In genomic region chr1:241518447-241519307, GRCh38 we compare ENCODE assay signal across 8 cellular contexts. TPM values are rescaled to one million over a fixed set of nuclear protein-coding genes. Genes with fewer than 3 reads are reported as not detected.
DNase-seq lines count a peak whose midpoint lies in the region; ATAC-seq and TF ChIP-seq lines count a peak whose summit lies in the region.

No MANE protein-coding gene starts in this region.

- no peaks in the 10 kb centered on the region for H3K9me3 Mint-ChIP-seq in MCF 10A (ENCODE audit: unreplicated experiment)

- in situ Hi-C loops in Panc1 (cut with HindIII; ENCODE audit: low pct_unique_long_range_greater_than_20kb, low sequenced_read_pairs): no loop called here

- H3K4me3 ChIP-seq in Panc1 (ENCODE audit: low read depth in 2 of 2, low read length in 2 of 2): peak overlapping the region; percentile 71 to 90

- POLR2A ChIA-PET in Panc1 (lab: Charles Lee) (no interaction called here), MCF 10A (lab: Yijun Ruan, JAX) (interaction anchor here (0.6 to 4.0 kb wide), 43 partner anchors 9 to 1735 kb away, joined by 3 to 53 read pairs (median 5); partner anchors contain the start of genes CEP170, CHML, EXO1 and KMO)

- peak overlapping the region; percentile 84 for H3K27ac ChIP-seq in Panc1 (ENCODE audit: low read length)

- H3K4me1 ChIP-seq in Panc1 (ENCODE audit: control insufficient read depth, insufficient read depth, low read length): peaks cover 12% of the 10 kb centered on the region

- H3K36me3 ChIP-seq in Panc1 (ENCODE audit: control insufficient read depth, insufficient read depth, low read length): peaks cover 6% of the 10 kb centered on the region

- intact Hi-C loops in Panc1 (cut with micrococcal nuclease; ENCODE audit: unreplicated experiment) (no loop called here), MCF 10A (cut with micrococcal nuclease) (loop anchor here (1.0 kb wide), 1 partner anchor 208 kb away; no protein-coding TSS in a partner anchor)

- ATAC-seq in activated CD4-positive, CD25-positive, alpha-beta regulatory T cell treated with anti-CD3 and anti-CD28 coated beads, Interleukin-2, amount 50 U/mL, for 24 hours: no peak
- ATAC-seq in HG02938 (IDR thresholded peaks at IDR 0.05; ENCODE audit: unreplicated experiment) (peak; percentile 27), Panc1 (peak; percentile 67)

- peaks cover 23% of the 10 kb centered on the region for H3K4me1 Mint-ChIP-seq in MCF 10A (ENCODE audit: insufficient read depth, unreplicated experiment)

- H3K36me3 Mint-ChIP-seq in MCF 10A (ENCODE audit: insufficient read depth, unreplicated experiment): peaks cover 29% of the 10 kb centered on the region

- no peaks in the 10 kb centered on the region for H3K9me3 ChIP-seq in Panc1 (ENCODE audit: control insufficient read depth, insufficient read depth, low read depth, low read length)

- CTCF ChIA-PET in Panc1 (lab: Charles Lee) (interaction anchor here (0.6 kb wide), 1 partner anchor 121 kb away, joined by 5 read pairs; the partner anchor contains the start of genes CHML and OPN3), MCF 10A (lab: Yijun Ruan, JAX) (interaction anchor here (0.5 to 2.4 kb wide), 14 partner anchors 9 to 1616 kb away, joined by 3 to 10 read pairs (median 4); no protein-coding TSS in a partner anchor)

- H3K27ac Mint-ChIP-seq in MCF 10A (ENCODE audit: low read depth, unreplicated experiment): peak overlapping the region; percentile 67

- TSS peak; percentile 63 for BruUV-seq in Panc1 (replicated peaks; lab: Mats Ljungman, UMichigan)
- TSS peak; percentile 51 for BruUV-seq in MCF 10A (replicated peaks; lab: Mats Ljungman, UMichigan)

- no peak for TF ChIP-seq CTCF in Panc1 (IDR thresholded peaks at IDR 0.05)
- TF ChIP-seq CTCF in MCF 10A (IDR thresholded peaks at IDR 0.05; ENCODE audit: unreplicated experiment): no peak

- H3K4me3 Mint-ChIP-seq in MCF 10A (ENCODE audit: unreplicated experiment): no peak overlapping the region

- DNase-seq in activated CD4-positive, CD25-positive, alpha-beta regulatory T cell treated with anti-CD3 and anti-CD28 coated beads, Interleukin-2, amount 50 U/mL, for 72 hours: peak; percentile 57
- DNase-seq in Panc1 (ENCODE audit: low read depth, low spot score) (no peak), MCF 10A (ENCODE audit: unreplicated experiment) (peak; percentile 50), islet precursor cell (peak; percentile 72), NCI-H774 (lab: John Stamatoyannopoulos, UW) (no peak)
- DNase-seq in stimulated activated CD4-positive, alpha-beta T cell treated with anti-CD3 and anti-CD28 coated beads, Interleukin-1b, Interleukin-23, amount 100 ng/mL, for 24 hours (ENCODE audit: low read depth in 4 of 4, low spot score in 1 of 4): peak in 3 of 4 experiments; percentile 1 to 14 (median 3)

- H3K27me3 ChIP-seq in Panc1 (ENCODE audit: control insufficient read depth, insufficient read depth, low read length): no peaks in the 10 kb centered on the region

- H3K27me3 Mint-ChIP-seq in MCF 10A (ENCODE audit: insufficient read depth, unreplicated experiment): peaks cover 13% of the 10 kb centered on the region

RNA-seq across cellular contexts. Expression of gene FH, which starts 0.9 kb away (rescaled TPM):
- total RNA-seq in Panc1 (2021; ENCODE audit: unreplicated experiment): 87.1 TPM
- 81.4 TPM for polyA plus RNA-seq in Panc1 (2012; ENCODE audit: insufficient read length)
- total RNA-seq in MCF 10A (2022): 136 and 215 TPM in 2 replicates

RNA-seq across cellular contexts. Expression of gene KMO, which starts 13.5 kb away (rescaled TPM):
- total RNA-seq in Panc1 (2021; ENCODE audit: unreplicated experiment) (1.8 TPM), MCF 10A (2022) (1.2 and 1.8 TPM in 2 replicates)
- 3.3 TPM for polyA plus RNA-seq in Panc1 (2012; ENCODE audit: insufficient read length)

Comparison
In these comparisons a context has a peak if more than half of its experiments do, and no peak if none do; other contexts are left out.
1. DNase-seq: peak in activated CD4-positive, CD25-positive, alpha-beta regulatory T cell treated with anti-CD3 and anti-CD28 coated beads, Interleukin-2, amount 50 U/mL, for 72 hours (single experiment), MCF 10A (single experiment), islet precursor cell (single experiment) and stimulated activated CD4-positive, alpha-beta T cell treated with anti-CD3 and anti-CD28 coated beads, Interleukin-1b, Interleukin-23, amount 100 ng/mL, for 24 hours (3 of 4); none in Panc1 (single experiment) and NCI-H774 (single experiment).
2. ATAC-seq: peak in HG02938 (single experiment) and Panc1 (single experiment); none in activated CD4-positive, CD25-positive, alpha-beta regulatory T cell treated with anti-CD3 and anti-CD28 coated beads, Interleukin-2, amount 50 U/mL, for 24 hours (0 of 2).